8 cellular contexts compared by ENCODE assay signal in the genomic region with DNA sequence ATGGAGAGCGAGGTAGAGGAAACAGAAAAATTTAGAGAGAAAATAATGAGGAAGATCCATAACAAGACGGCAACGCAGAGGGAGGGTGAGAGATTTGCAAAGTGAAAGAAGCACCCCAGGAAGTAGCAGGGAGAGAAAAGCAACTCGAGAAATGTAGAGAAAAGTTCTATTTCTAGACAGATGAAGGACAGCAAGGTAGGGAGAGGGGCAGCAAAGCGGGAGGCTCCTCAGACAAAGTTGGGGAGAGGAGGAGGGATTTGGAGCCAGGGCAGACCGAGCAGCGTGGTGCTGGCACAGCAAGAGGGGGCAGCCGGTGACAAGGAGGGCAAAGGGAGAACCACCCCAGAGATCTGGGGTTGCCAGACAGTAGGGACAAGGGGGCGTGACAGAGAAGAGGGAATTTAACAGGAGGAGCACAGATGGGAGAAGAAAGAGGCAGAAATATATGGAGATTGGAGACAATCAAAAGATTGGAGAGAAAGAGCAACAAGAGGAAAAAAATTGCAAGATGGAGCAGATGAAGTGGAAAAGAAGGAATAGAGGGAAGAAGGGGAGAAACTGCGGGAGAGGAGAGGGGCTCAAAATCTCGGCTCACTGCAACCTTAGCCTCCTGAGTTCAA. TPM values are rescaled to one million over a fixed set of nuclear protein-coding genes. Genes with fewer than 3 reads are reported as not detected.
DNase-seq lines count a peak whose midpoint lies in the region; ATAC-seq and TF ChIP-seq lines count a peak whose summit lies in the region.

No MANE protein-coding gene starts in this region.

- H3K9me3 ChIP-seq in mononuclear cell (ENCODE audit: low read depth, low read length) (peaks cover 6% of the 10 kb centered on the region), aorta (ENCODE audit: control insufficient read depth, low read length) (no peaks in the 10 kb centered on the region)

- H3K27ac ChIP-seq in dorsolateral prefrontal cortex (peak overlapping the region in 41 of 59 donors; percentile 48 to 96 (median 87)), aorta (ENCODE audit: low read depth in 1 of 2, low read length in 2 of 2) (peak overlapping the region in 1 of 2 donors; percentile 7)

- H3K36me3 ChIP-seq in aorta (ENCODE audit: control insufficient read depth in 1 of 2, insufficient read depth in 2 of 2, low read length in 1 of 2), result no peaks in the 10 kb centered on the region

- ATAC-seq in GM19023 (IDR thresholded peaks at IDR 0.05; ENCODE audit: unreplicated experiment) (peak; percentile 4), aorta (ENCODE audit: low FRiP score) (no peak), HG02763 (IDR thresholded peaks at IDR 0.05; ENCODE audit: unreplicated experiment) (no peak)

- H3K27me3 ChIP-seq in dorsolateral prefrontal cortex, result no peaks in the 10 kb centered on the region
- H3K27me3 ChIP-seq in mononuclear cell (ENCODE audit: insufficient read depth, low read length), result no peaks in the 10 kb centered on the region
- no peaks in the 10 kb centered on the region for H3K27me3 ChIP-seq in aorta (ENCODE audit: control insufficient read depth in 1 of 2, insufficient read depth in 2 of 2, low read length in 1 of 2)

- peaks cover 20% of the 10 kb centered on the region for H3K4me1 ChIP-seq in mononuclear cell (ENCODE audit: insufficient read depth, low read length)
- H3K4me1 ChIP-seq in aorta (ENCODE audit: control insufficient read depth in 1 of 2, insufficient read depth in 2 of 2, low read length in 2 of 2), result no peaks in the 10 kb centered on the region

- intact Hi-C loops in dorsolateral prefrontal cortex (cut with DNase I) (no loop called here), aorta (cut with DNase I) (no loop called here)

- peak; percentile 22 for DNase-seq in AG10803 (ENCODE audit: low read depth)
- DNase-seq in RPMI8226, result peak; percentile 18
- no peak for DNase-seq in dorsolateral prefrontal cortex
- DNase-seq in aorta, result no peak
- DNase-seq in cortex of kidney (lab: John Stamatoyannopoulos, UW), result no peak

- WGBS in aorta, 2 donors, result 5% methylated on average over 11 of the region's 11 CpGs

- peak overlapping the region; percentile 96 for H3K4me3 ChIP-seq in AG10803 (ENCODE audit: low read length)
- peak overlapping the region; percentile 70 to 100 (median 95) for H3K4me3 ChIP-seq in dorsolateral prefrontal cortex
- H3K4me3 ChIP-seq in mononuclear cell (ENCODE audit: low read length), result peak overlapping the region; percentile 99
- H3K4me3 ChIP-seq in aorta (ENCODE audit: low read length in 2 of 2), result peak overlapping the region; percentile 63 to 72

- TF ChIP-seq CTCF in AG10803 (conservative IDR thresholded peaks at IDR 0.05; ENCODE audit: low read length), result no peak
- TF ChIP-seq CTCF in dorsolateral prefrontal cortex (IDR thresholded peaks at IDR 0.05 in 54 of 56, conservative IDR thresholded peaks at IDR 0.05 in 2 of 56; ENCODE audit: low read depth in 1 of 56, partially characterized antibody in 56 of 56), result no peak

RNA-seq across cellular contexts. Expression of a gene that starts 1.0 kb away (rescaled TPM):
- total RNA-seq in dorsolateral prefrontal cortex, result 10 to 100 TPM; 10.8 to 24.9 (median 15.6) TPM
- total RNA-seq in mononuclear cell, result 53.9 TPM
- 10 to 100 TPM; 16.6 to 20.5 TPM for total RNA-seq in aorta
- 10 to 100 TPM in 1 of 2 donors, 1 to 10 TPM in 1; 6.1 to 10.9 TPM for polyA plus RNA-seq in aorta

RNA-seq across cellular contexts. Expression of a gene that starts 26.6 kb away (rescaled TPM):
- 10 to 100 TPM in 8 of 120 experiments, 1 to 10 TPM in 112; 3.2 to 11.3 (median 6.9) TPM for total RNA-seq in dorsolateral prefrontal cortex
- total RNA-seq in mononuclear cell, result 5.6 TPM
- 10 to 100 TPM in 1 of 2 donors, 1 to 10 TPM in 1; 10.0 to 15.7 TPM for total RNA-seq in aorta
- 1 to 10 TPM; 5.4 to 6.0 TPM for polyA plus RNA-seq in aorta

Comparison
In these comparisons a context has a peak if more than half of its experiments do, and no peak if none do; other contexts are left out.
1. DNase-seq: peak in AG10803 (single experiment) and RPMI8226 (single experiment); none in dorsolateral prefrontal cortex (0 of 10), aorta (0 of 2) and cortex of kidney (single experiment).
2. Peak in every context shown above with its lines, with median percentiles within 50 percentile points of each other: H3K4me3 ChIP-seq.